ENCODE assay signal across 25 cellular contexts in the genomic region with DNA sequence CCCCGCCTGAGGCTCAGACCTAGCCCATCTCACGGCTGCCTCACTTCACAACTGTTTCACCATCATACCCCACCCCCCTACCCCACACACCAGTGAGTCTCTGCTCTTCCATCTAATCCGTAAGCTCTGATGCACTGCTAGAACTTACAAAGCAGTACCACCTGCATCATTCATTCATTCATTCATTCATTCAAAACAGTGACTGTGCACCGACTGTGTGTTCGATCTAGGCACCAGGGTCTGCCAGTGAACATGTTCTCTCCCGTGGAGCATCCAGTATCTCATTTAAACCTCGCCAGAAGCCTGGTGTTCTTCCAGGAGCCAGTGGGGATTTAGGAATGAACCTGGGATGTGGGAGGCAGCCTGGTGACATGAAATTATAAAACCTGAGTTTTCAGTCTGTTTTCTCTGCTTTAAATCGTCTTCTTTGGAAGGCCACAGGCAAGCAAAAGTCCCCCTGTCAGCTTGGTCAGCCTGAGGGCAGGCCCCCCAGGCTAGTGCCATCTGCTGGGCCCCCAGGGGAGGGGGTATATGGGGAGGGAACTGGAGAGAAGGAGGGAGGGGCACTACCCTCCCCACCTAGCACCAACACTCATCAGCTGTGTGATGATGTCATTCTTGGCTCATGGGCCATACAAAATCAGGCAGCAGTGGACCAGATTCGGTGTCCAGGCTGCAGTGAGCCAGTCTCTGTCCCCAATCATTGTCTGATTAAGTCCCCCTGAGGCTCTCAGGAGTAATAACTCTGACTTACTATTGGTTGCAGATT. TPM values are rescaled to one million over a fixed set of nuclear protein-coding genes. Genes with fewer than 3 reads are reported as not detected.
DNase-seq lines count a peak whose midpoint lies in the region; ATAC-seq, FAIRE-seq and TF ChIP-seq lines count a peak whose summit lies in the region.
"Had no signal": no experiment of that assay in that cellular context is flagged by ENCODE, and none has a peak within 500 bp of the region (broad histone marks: within the 10 kb centered on the region; RNA-seq: fewer than 3 reads in every experiment).

No MANE protein-coding gene starts in this region.

- POLR2A ChIA-PET in K562 (lab: Yijun Ruan, JAX) (interaction anchor here (1.5 kb wide), 1 partner anchor 14 kb away, joined by 3 read pairs; no protein-coding TSS in a partner anchor), HepG2 (lab: Yijun Ruan, JAX) (no interaction called here)

- no peak overlapping the region for H3K4me3 ChIP-seq in GM23338
- no peak overlapping the region for H3K4me3 ChIP-seq in K562
- no peak overlapping the region for H3K4me3 ChIP-seq in HepG2 (replicated peaks in 1 of 3; ENCODE audit: insufficient read depth in 1 of 3, low read depth in 2 of 3, low read length in 3 of 3)
- H3K4me3 ChIP-seq in thyroid gland (replicated peaks in 1 of 3) = no peak overlapping the region

- 3% methylated on average over 6 of the region's 9 CpGs for WGBS in K562 (ENCODE audit: insufficient coverage, low coverage, missing lambda C conversion rate)
- WGBS in HepG2 (ENCODE audit: low lambda C conversion rate) = 75% methylated on average over 9 of the region's 9 CpGs
- WGBS in thyroid gland, 2 donors = 78 to 86% methylated on average over 9 of the region's 9 CpGs

- CTCF ChIA-PET in K562 (lab: Yijun Ruan, JAX; ENCODE audit: low intra/inter-chr PET ratio) = no interaction called here
- CTCF ChIA-PET in HepG2 (lab: Yijun Ruan, JAX; ENCODE audit: low intra/inter-chr PET ratio, low total read pairs) = no interaction called here

- H3K36me3 ChIP-seq in GM23338 (ENCODE audit: insufficient read depth) (no peaks in the 10 kb centered on the region), K562 (ENCODE audit: control insufficient read depth, insufficient read depth, low read length) (no peaks in the 10 kb centered on the region), HepG2 (replicated peaks in 1 of 2; ENCODE audit: control insufficient read depth in 1 of 2, insufficient read depth in 2 of 2, low read length in 2 of 2) (no peaks in the 10 kb centered on the region), thyroid gland (no peaks in the 10 kb centered on the region)

- H2AFZ ChIP-seq in GM23338 (no peak overlapping the region), K562 (ENCODE audit: low read depth, low read length) (no peak overlapping the region), HepG2 (ENCODE audit: low read length) (no peak overlapping the region)

- H3K9me2 ChIP-seq in GM23338 (ENCODE audit: insufficient read depth) = no peaks in the 10 kb centered on the region

- H3K36me3 Mint-ChIP-seq in GM23338 (ENCODE audit: low read depth) = no peaks in the 10 kb centered on the region
- H3K36me3 Mint-ChIP-seq: CD4-positive, CD25-positive, alpha-beta regulatory T cell had no signal

- no peak for FAIRE-seq in K562 (lab: Jason Lieb, UNC)
- no peak for FAIRE-seq in HepG2 (lab: Jason Lieb, UNC)
- FAIRE-seq: GM12891 had no signal

- TF ChIP-seq EP300 in K562 (IDR thresholded peaks at IDR 0.05; ENCODE audit: low read length) = no peak
- no peak for TF ChIP-seq EP300 in HepG2 (IDR thresholded peaks at IDR 0.05; ENCODE audit: low read depth in 2 of 2, low read length in 2 of 2)
- TF ChIP-seq EP300 in HepG2 (CRISPR knock-in tag; IDR thresholded peaks at IDR 0.05; ENCODE audit: borderline replicate concordance) = no peak

- H3K27me3 Mint-ChIP-seq in GM23338 (ENCODE audit: insufficient read depth, low read depth, poor library complexity) = peaks cover 8% of the 10 kb centered on the region
- H3K27me3 Mint-ChIP-seq: CD4-positive, CD25-positive, alpha-beta regulatory T cell had no signal

- H3F3A ChIP-seq in GM23338 (replicated peaks; ENCODE audit: low read depth) = no peaks in the 10 kb centered on the region

- TF ChIP-seq CTCF in GM23338 (conservative IDR thresholded peaks at IDR 0.05; ENCODE audit: low read depth in 2 of 2) (no peak), K562 (IDR thresholded peaks at IDR 0.05 in 2 of 3, conservative IDR thresholded peaks at IDR 0.05 in 1 of 3; ENCODE audit: insufficient read depth in 2 of 3, low read depth in 1 of 3, low read length in 3 of 3) (no peak), HepG2 (CRISPR knock-in tag; IDR thresholded peaks at IDR 0.05) (no peak), GM20000 (IDR thresholded peaks at IDR 0.05; ENCODE audit: extremely low read depth, missing control alignments) (no peak), thyroid gland (IDR thresholded peaks at IDR 0.05) (no peak)

- H3K27ac ChIP-seq in GM23338 (ENCODE audit: low read depth) (no peak overlapping the region), K562 (ENCODE audit: extremely low read depth, low read depth, low read length) (no peak overlapping the region), HepG2 (ENCODE audit: extremely low read length, insufficient read depth, low read length) (no peak overlapping the region), thyroid gland (no peak overlapping the region)

- DNase-seq in GM23338 (ENCODE audit: low spot score) (no peak), NCI-H69 (lab: John Stamatoyannopoulos, UW) (peak; percentile 23), K562 (ENCODE audit: extremely low read depth in 1 of 4, low spot score in 3 of 4) (no peak), HepG2 (ENCODE audit: low spot score) (no peak), NCI-H1048 (lab: John Stamatoyannopoulos, UW) (no peak), GM20000 (ENCODE audit: low spot score) (no peak), thyroid gland (no peak), NCI-H2081 (lab: John Stamatoyannopoulos, UW) (no peak)
- DNase-seq: CD4-positive, CD25-positive, alpha-beta regulatory T cell; DND-41; H7; HFFc6; MM.1S; NCI-H1092; NCI-H1436; NCI-H1930; NCI-H226; NCI-H510A treated with DMSO at 0.1 percent for 48 hours; NCI-H82; Right ventricle myocardium superior had no signal

- no peak for TF ChIP-seq RAD21 in K562 (CRISPR knock-in tag; conservative IDR thresholded peaks at IDR 0.05 in 1 of 2, IDR thresholded peaks at IDR 0.05 in 1 of 2)
- TF ChIP-seq RAD21 in HepG2 (CRISPR knock-in tag; IDR thresholded peaks at IDR 0.05) = no peak

- no peaks in the 10 kb centered on the region; the same call in 2 of the 3 replicates for H3K9me3 Mint-ChIP-seq in GM23338
- H3K9me3 Mint-ChIP-seq: CD4-positive, CD25-positive, alpha-beta regulatory T cell; HFFc6 had no signal

- no peak overlapping the region for H3K27ac Mint-ChIP-seq in GM23338
- H3K27ac Mint-ChIP-seq: HFFc6 had no signal

- H3K4me1 ChIP-seq in GM23338 (ENCODE audit: insufficient read depth) (no peaks in the 10 kb centered on the region; the same call in 1 of the 2 replicates), K562 (replicated peaks in 1 of 2; ENCODE audit: control insufficient read depth in 2 of 2, insufficient read depth in 2 of 2, low read length in 2 of 2) (no peaks in the 10 kb centered on the region; a peak in 1 of 5 replicates), HepG2 (ENCODE audit: insufficient read depth, low read length) (peaks cover 12% of the 10 kb centered on the region), thyroid gland (no peaks in the 10 kb centered on the region)

- H4K20me1 ChIP-seq in GM23338 (replicated peaks; ENCODE audit: insufficient read depth) = no peaks in the 10 kb centered on the region
- no peaks in the 10 kb centered on the region for H4K20me1 ChIP-seq in K562 (replicated peaks; ENCODE audit: control insufficient read depth, insufficient read depth, low read length)
- H4K20me1 ChIP-seq in HepG2 (ENCODE audit: insufficient read depth, low read length) = no peaks in the 10 kb centered on the region

- H3K4me1 Mint-ChIP-seq in GM23338 = peaks cover 8% of the 10 kb centered on the region

- no peak overlapping the region for H3K4me3 Mint-ChIP-seq in GM23338
- H3K4me3 Mint-ChIP-seq: CD4-positive, CD25-positive, alpha-beta regulatory T cell; HFFc6 had no signal

- in situ Hi-C loops in K562 (cut with MboI) (no loop called here), HepG2 (cut with HindIII; ENCODE audit: extremely low pct_ligation_motif_present, low pct_unique_long_range_greater_than_20kb) (no loop called here)

- ATAC-seq in GM23338 (peak; percentile 17; the same call in 1 of the 3 replicates), K562 (no peak), HepG2 (no peak)

- BruUV-seq in K562 (replicated peaks; lab: Mats Ljungman, UMichigan) (no TSS peak), HepG2 (replicated peaks; lab: Mats Ljungman, UMichigan) (no TSS peak)

- H3K27me3 ChIP-seq in GM23338 (ENCODE audit: insufficient read depth) = no peaks in the 10 kb centered on the region
- H3K27me3 ChIP-seq in K562 (ENCODE audit: control insufficient read depth in 2 of 2, insufficient read depth in 2 of 2, low read length in 2 of 2) = peaks cover 7 to 22% of the 10 kb centered on the region in 2 experiments; a peak in 3 of 5 replicates
- H3K27me3 ChIP-seq in HepG2 (ENCODE audit: control insufficient read depth in 1 of 2, insufficient read depth in 2 of 2, low read length in 2 of 2) = no peaks in the 10 kb centered on the region
- no peaks in the 10 kb centered on the region for H3K27me3 ChIP-seq in thyroid gland

- H3K9ac ChIP-seq in K562 (ENCODE audit: insufficient read depth in 1 of 2, low read depth in 2 of 2, low read length in 2 of 2) = no peak overlapping the region
- no peak overlapping the region for H3K9ac ChIP-seq in HepG2 (ENCODE audit: insufficient read depth, low read depth, low read length)

- H3K4me2 ChIP-seq in GM23338 (no peak overlapping the region), K562 (ENCODE audit: insufficient read depth, low read length) (no peak overlapping the region), HepG2 (ENCODE audit: low read depth, low read length) (no peak overlapping the region)

- intact Hi-C loops in K562 (cut with micrococcal nuclease) (no loop called here), HepG2 (cut with micrococcal nuclease; ENCODE audit: unreplicated experiment) (no loop called here), thyroid gland (cut with DNase I) (no loop called here)

- H3K79me2 ChIP-seq in GM23338 (replicated peaks; ENCODE audit: insufficient read depth) (no peaks in the 10 kb centered on the region), K562 (ENCODE audit: control insufficient read depth, insufficient read depth, low read length) (no peaks in the 10 kb centered on the region), HepG2 (ENCODE audit: insufficient read depth, low read length) (no peaks in the 10 kb centered on the region)

- H3K9me3 ChIP-seq in K562 (replicated peaks; ENCODE audit: control insufficient read depth, insufficient read depth, low read depth, low read length) (no peaks in the 10 kb centered on the region), HepG2 (ENCODE audit: low read length) (no peaks in the 10 kb centered on the region), thyroid gland (no peaks in the 10 kb centered on the region)

- TF ChIP-seq POLR2A in K562 (conservative IDR thresholded peaks at IDR 0.05) (no peak), HepG2 (IDR thresholded peaks at IDR 0.05; ENCODE audit: insufficient read depth in 1 of 2, low read depth in 2 of 2, low read length in 2 of 2) (no peak), thyroid gland (IDR thresholded peaks at IDR 0.05) (no peak)

- H3K9me1 ChIP-seq in K562 (ENCODE audit: control insufficient read depth, insufficient read depth, low read length) = no peaks in the 10 kb centered on the region

RNA-seq across cellular contexts. Expression of a gene that starts 18.4 kb away (rescaled TPM):
- not detected in 2 replicates for total RNA-seq in GM23338 (2014; rRNA removed; shearing (Covaris generic))
- polyA plus RNA-seq in GM23338 (2016; fragmentation: Nextera tagmentation; extraction: Ambion mirVana) (0.07 and 0.13 TPM in 2 replicates), K562 (2011; rRNA removed) (0.03 TPM in 1 of 2 replicates, not detected in the other), K562 (2014; fragmentation: Illumina TruSeq; extraction: Trizol) (not detected in 2 replicates), K562 (2014; fragmentation: Nextera tagmentation; extraction: Ambion mirVana) (not detected), K562 (2014; rRNA removed) (not detected in 2 replicates), HepG2 (2011; rRNA removed) (4.8 and 8.5 TPM in 2 replicates)
- total RNA-seq in K562 (2011; cell fraction: chromatin; rRNA removed; ENCODE audit: low replicate concordance) = not detected in 2 replicates
- total RNA-seq in K562 (2011; cell fraction: nucleolus; rRNA removed) = not detected in 2 replicates
- not detected in 2 replicates for total RNA-seq in K562 (2011; cell fraction: nucleoplasm; rRNA removed)
- total RNA-seq in K562 (2014; rRNA removed) (not detected in 2 replicates), K562 (2014; rRNA removed; fragmentation: Illumina TruSeq; extraction: Trizol) (not detected in 2 replicates), K562 (2015; rRNA removed; fragmentation: Illumina TruSeq; extraction: Trizol) (not detected in 2 replicates), K562 (2021) (not detected in 2 replicates), HepG2 (2016; rRNA removed; fragmentation: Illumina TruSeq; extraction: Trizol) (1.5 and 4.2 TPM in 2 replicates), thyroid gland (under 1 TPM in 1 of 4 donors, not detected in 3; 0.50 TPM)
- not detected in 2 replicates for polyA plus RNA-seq in K562 (2011; cell fraction: cytosol; rRNA removed)
- polyA plus RNA-seq in K562 (2011; cell fraction: nucleus; rRNA removed) = not detected in 2 replicates
- not detected in 2 replicates for polyA plus RNA-seq in K562 (2012)
- polyA minus RNA-seq in K562 (2011; rRNA and poly(A)+ RNA removed) = not detected in 2 replicates
- not detected in 2 replicates for polyA minus RNA-seq in K562 (2011; cell fraction: cytosol; rRNA and poly(A)+ RNA removed)
- not detected in 2 replicates for polyA minus RNA-seq in K562 (2011; cell fraction: nucleus; rRNA and poly(A)+ RNA removed)
- 1.1 and 1.5 TPM in 2 replicates for total RNA-seq in HepG2 (2016; cell fraction: cytosol; rRNA removed; fragmentation: Illumina TruSeq; extraction: Trizol; ENCODE audit: low read depth)
- total RNA-seq in HepG2 (2016; cell fraction: insoluble cytoplasmic fraction; rRNA removed; fragmentation: Illumina TruSeq; extraction: Trizol) = 1.5 and 5.2 TPM in 2 replicates
- total RNA-seq in HepG2 (2016; cell fraction: membrane; rRNA removed; fragmentation: Illumina TruSeq; extraction: Trizol) = 1.7 and 2.7 TPM in 2 replicates
- 5.1 and 6.1 TPM in 2 replicates for total RNA-seq in HepG2 (2016; cell fraction: nucleus; rRNA removed; fragmentation: Illumina TruSeq; extraction: Trizol)
- 5.4 and 5.9 TPM in 2 replicates for polyA plus RNA-seq in HepG2 (2011; cell fraction: cytosol; rRNA removed)
- polyA plus RNA-seq in HepG2 (2011; cell fraction: nucleus; rRNA removed) = 16.8 and 19.4 TPM in 2 replicates
- polyA plus RNA-seq in HepG2 (2012) = 4.2 and 6.4 TPM in 2 replicates
- 1.7 TPM in 2 replicates for polyA plus RNA-seq in HepG2 (2016; cell fraction: cytosol; fragmentation: Illumina TruSeq; extraction: Trizol; ENCODE audit: low read depth)
- polyA plus RNA-seq in HepG2 (2016; cell fraction: insoluble cytoplasmic fraction; fragmentation: Illumina TruSeq; extraction: Trizol; ENCODE audit: low read depth) = 2.3 and 2.6 TPM in 2 replicates
- polyA plus RNA-seq in HepG2 (2016; cell fraction: membrane; fragmentation: Illumina TruSeq; extraction: Trizol; ENCODE audit: low read depth) = 2.4 and 3.1 TPM in 2 replicates
- 10.0 and 11.5 TPM in 2 replicates for polyA plus RNA-seq in HepG2 (2016; cell fraction: nucleus; fragmentation: Illumina TruSeq; extraction: Trizol; ENCODE audit: insufficient read depth, low read depth)
- 6.6 TPM in 1 of 2 replicates, not detected in the other for polyA minus RNA-seq in HepG2 (2011; rRNA and poly(A)+ RNA removed; ENCODE audit: low replicate concordance)
- polyA minus RNA-seq in HepG2 (2011; cell fraction: cytosol; rRNA and poly(A)+ RNA removed) = 1.1 and 1.9 TPM in 2 replicates
- 4.0 and 5.2 TPM in 2 replicates for polyA minus RNA-seq in HepG2 (2011; cell fraction: nucleus; rRNA and poly(A)+ RNA removed)
- total RNA-seq: H7, HFFc6, LHCN-M2, Right ventricle myocardium superior, RPMI7951, SK-MEL-5 had no signal
- polyA plus RNA-seq: BJ had no signal

RNA-seq across cellular contexts. Expression of a gene that starts 39.6 kb away (rescaled TPM):
- 26.9 and 35.0 TPM in 2 replicates for total RNA-seq in GM23338 (2014; rRNA removed; shearing (Covaris generic))
- 21.2 and 25.1 TPM in 2 replicates for polyA plus RNA-seq in GM23338 (2016; fragmentation: Nextera tagmentation; extraction: Ambion mirVana)
- 1.3 and 3.4 TPM in 2 replicates for total RNA-seq in K562 (2011; cell fraction: chromatin; rRNA removed; ENCODE audit: low replicate concordance)
- total RNA-seq in K562 (2011; cell fraction: nucleolus; rRNA removed) = 0.66 and 2.0 TPM in 2 replicates
- 1.2 and 2.7 TPM in 2 replicates for total RNA-seq in K562 (2011; cell fraction: nucleoplasm; rRNA removed)
- 0.41 TPM in 2 replicates for total RNA-seq in K562 (2014; rRNA removed)
- 0.44 TPM in 1 of 2 replicates, not detected in the other for total RNA-seq in K562 (2014; rRNA removed; fragmentation: Illumina TruSeq; extraction: Trizol)
- total RNA-seq in K562 (2015; rRNA removed; fragmentation: Illumina TruSeq; extraction: Trizol) = 0.22 TPM in 1 of 2 replicates, not detected in the other
- 0.49 and 0.67 TPM in 2 replicates for total RNA-seq in K562 (2021)
- 0.64 and 1.1 TPM in 2 replicates for polyA plus RNA-seq in K562 (2011; rRNA removed)
- 0.82 and 1.1 TPM in 2 replicates for polyA plus RNA-seq in K562 (2011; cell fraction: cytosol; rRNA removed)
- 2.6 and 3.6 TPM in 2 replicates for polyA plus RNA-seq in K562 (2011; cell fraction: nucleus; rRNA removed)
- polyA plus RNA-seq in K562 (2012) = 0.34 and 0.82 TPM in 2 replicates
- polyA plus RNA-seq in K562 (2014; fragmentation: Illumina TruSeq; extraction: Trizol) = 0.21 and 0.51 TPM in 2 replicates
- not detected for polyA plus RNA-seq in K562 (2014; fragmentation: Nextera tagmentation; extraction: Ambion mirVana)
- 0.70 and 0.90 TPM in 2 replicates for polyA plus RNA-seq in K562 (2014; rRNA removed)
- 0.39 and 0.70 TPM in 2 replicates for polyA minus RNA-seq in K562 (2011; rRNA and poly(A)+ RNA removed)
- polyA minus RNA-seq in K562 (2011; cell fraction: cytosol; rRNA and poly(A)+ RNA removed) = not detected in 2 replicates
- polyA minus RNA-seq in K562 (2011; cell fraction: nucleus; rRNA and poly(A)+ RNA removed) = 0.40 and 1.2 TPM in 2 replicates
- 4.5 and 5.3 TPM in 2 replicates for total RNA-seq in HepG2 (2016; rRNA removed; fragmentation: Illumina TruSeq; extraction: Trizol)
- total RNA-seq in HepG2 (2016; cell fraction: cytosol; rRNA removed; fragmentation: Illumina TruSeq; extraction: Trizol; ENCODE audit: low read depth) = 2.1 and 2.4 TPM in 2 replicates
- total RNA-seq in HepG2 (2016; cell fraction: insoluble cytoplasmic fraction; rRNA removed; fragmentation: Illumina TruSeq; extraction: Trizol) = 3.3 and 4.9 TPM in 2 replicates
- 3.7 and 3.8 TPM in 2 replicates for total RNA-seq in HepG2 (2016; cell fraction: membrane; rRNA removed; fragmentation: Illumina TruSeq; extraction: Trizol)
- 2.9 and 4.4 TPM in 2 replicates for total RNA-seq in HepG2 (2016; cell fraction: nucleus; rRNA removed; fragmentation: Illumina TruSeq; extraction: Trizol)
- 11.7 and 17.4 TPM in 2 replicates for polyA plus RNA-seq in HepG2 (2011; rRNA removed)
- polyA plus RNA-seq in HepG2 (2011; cell fraction: cytosol; rRNA removed) = 11.0 and 11.5 TPM in 2 replicates
- 52.2 and 53.1 TPM in 2 replicates for polyA plus RNA-seq in HepG2 (2011; cell fraction: nucleus; rRNA removed)
- polyA plus RNA-seq in HepG2 (2012) = 5.3 and 11.6 TPM in 2 replicates
- polyA plus RNA-seq in HepG2 (2016; cell fraction: cytosol; fragmentation: Illumina TruSeq; extraction: Trizol; ENCODE audit: low read depth) = 2.5 and 3.1 TPM in 2 replicates
- 4.6 and 5.0 TPM in 2 replicates for polyA plus RNA-seq in HepG2 (2016; cell fraction: insoluble cytoplasmic fraction; fragmentation: Illumina TruSeq; extraction: Trizol; ENCODE audit: low read depth)
- polyA plus RNA-seq in HepG2 (2016; cell fraction: membrane; fragmentation: Illumina TruSeq; extraction: Trizol; ENCODE audit: low read depth) = 2.8 and 4.0 TPM in 2 replicates
- 5.0 and 5.9 TPM in 2 replicates for polyA plus RNA-seq in HepG2 (2016; cell fraction: nucleus; fragmentation: Illumina TruSeq; extraction: Trizol; ENCODE audit: insufficient read depth, low read depth)
- 0.28 and 24.0 TPM in 2 replicates for polyA minus RNA-seq in HepG2 (2011; rRNA and poly(A)+ RNA removed; ENCODE audit: low replicate concordance)
- polyA minus RNA-seq in HepG2 (2011; cell fraction: cytosol; rRNA and poly(A)+ RNA removed) = 4.6 and 5.1 TPM in 2 replicates
- 6.8 and 7.3 TPM in 2 replicates for polyA minus RNA-seq in HepG2 (2011; cell fraction: nucleus; rRNA and poly(A)+ RNA removed)
- total RNA-seq in thyroid gland = 10 to 100 TPM in 2 of 4 donors, 1 to 10 TPM in 2; 6.1 to 18.9 (median 12.6) TPM

RNA-seq across cellular contexts. Expression of a gene that starts 58.6 kb away (rescaled TPM):
- 1.0 and 4.8 TPM in 2 replicates for total RNA-seq in GM23338 (2014; rRNA removed; shearing (Covaris generic))
- 0.36 and 0.90 TPM in 2 replicates for polyA plus RNA-seq in GM23338 (2016; fragmentation: Nextera tagmentation; extraction: Ambion mirVana)
- total RNA-seq in K562 (2011; cell fraction: chromatin; rRNA removed; ENCODE audit: low replicate concordance) = 0.09 and 0.74 TPM in 2 replicates
- 0.33 and 0.39 TPM in 2 replicates for total RNA-seq in K562 (2011; cell fraction: nucleolus; rRNA removed)
- total RNA-seq in K562 (2011; cell fraction: nucleoplasm; rRNA removed) = 0.29 and 1.6 TPM in 2 replicates
- 0.45 TPM in 1 of 2 replicates, not detected in the other for total RNA-seq in K562 (2014; rRNA removed)
- total RNA-seq in K562 (2014; rRNA removed; fragmentation: Illumina TruSeq; extraction: Trizol) = 0.10 and 0.11 TPM in 2 replicates
- 0.07 and 0.23 TPM in 2 replicates for total RNA-seq in K562 (2015; rRNA removed; fragmentation: Illumina TruSeq; extraction: Trizol)
- total RNA-seq in K562 (2021) = 0.75 and 0.78 TPM in 2 replicates
- polyA plus RNA-seq in K562 (2011; rRNA removed) = 0.22 and 0.24 TPM in 2 replicates
- polyA plus RNA-seq in K562 (2011; cell fraction: cytosol; rRNA removed) = 0.07 and 0.19 TPM in 2 replicates
- polyA plus RNA-seq in K562 (2011; cell fraction: nucleus; rRNA removed) = 0.41 TPM in 1 of 2 replicates, not detected in the other
- 1.1 and 9.5 TPM in 2 replicates for polyA plus RNA-seq in K562 (2012)
- 0.54 and 0.66 TPM in 2 replicates for polyA plus RNA-seq in K562 (2014; fragmentation: Illumina TruSeq; extraction: Trizol)
- under 1 TPM; 0.03 TPM for polyA plus RNA-seq in K562 (2014; fragmentation: Nextera tagmentation; extraction: Ambion mirVana)
- 0.28 and 0.54 TPM in 2 replicates for polyA plus RNA-seq in K562 (2014; rRNA removed)
- 0.03 and 0.04 TPM in 2 replicates for polyA minus RNA-seq in K562 (2011; rRNA and poly(A)+ RNA removed)
- polyA minus RNA-seq in K562 (2011; cell fraction: cytosol; rRNA and poly(A)+ RNA removed) = not detected in 2 replicates
- polyA minus RNA-seq in K562 (2011; cell fraction: nucleus; rRNA and poly(A)+ RNA removed) = 0.13 TPM in 1 of 2 replicates, not detected in the other
- total RNA-seq in HepG2 (2016; rRNA removed; fragmentation: Illumina TruSeq; extraction: Trizol) = not detected in 2 replicates
- total RNA-seq in HepG2 (2016; cell fraction: cytosol; rRNA removed; fragmentation: Illumina TruSeq; extraction: Trizol; ENCODE audit: low read depth) = not detected in 2 replicates
- total RNA-seq in HepG2 (2016; cell fraction: insoluble cytoplasmic fraction; rRNA removed; fragmentation: Illumina TruSeq; extraction: Trizol) = not detected in 2 replicates
- total RNA-seq in HepG2 (2016; cell fraction: membrane; rRNA removed; fragmentation: Illumina TruSeq; extraction: Trizol) = not detected in 2 replicates
- not detected in 2 replicates for total RNA-seq in HepG2 (2016; cell fraction: nucleus; rRNA removed; fragmentation: Illumina TruSeq; extraction: Trizol)
- 0.05 TPM in 1 of 2 replicates, not detected in the other for polyA plus RNA-seq in HepG2 (2011; rRNA removed)
- 0.10 TPM in 1 of 2 replicates, not detected in the other for polyA plus RNA-seq in HepG2 (2011; cell fraction: cytosol; rRNA removed)
- 0.09 TPM in 1 of 2 replicates, not detected in the other for polyA plus RNA-seq in HepG2 (2011; cell fraction: nucleus; rRNA removed)
- 0.03 TPM in 1 of 2 replicates, not detected in the other for polyA plus RNA-seq in HepG2 (2012)
- not detected in 2 replicates for polyA plus RNA-seq in HepG2 (2016; cell fraction: cytosol; fragmentation: Illumina TruSeq; extraction: Trizol; ENCODE audit: low read depth)
- polyA plus RNA-seq in HepG2 (2016; cell fraction: insoluble cytoplasmic fraction; fragmentation: Illumina TruSeq; extraction: Trizol; ENCODE audit: low read depth) = not detected in 2 replicates
- not detected in 2 replicates for polyA plus RNA-seq in HepG2 (2016; cell fraction: membrane; fragmentation: Illumina TruSeq; extraction: Trizol; ENCODE audit: low read depth)
- not detected in 2 replicates for polyA plus RNA-seq in HepG2 (2016; cell fraction: nucleus; fragmentation: Illumina TruSeq; extraction: Trizol; ENCODE audit: insufficient read depth, low read depth)
- 0.06 TPM in 1 of 2 replicates, not detected in the other for polyA minus RNA-seq in HepG2 (2011; rRNA and poly(A)+ RNA removed; ENCODE audit: low replicate concordance)
- not detected in 2 replicates for polyA minus RNA-seq in HepG2 (2011; cell fraction: cytosol; rRNA and poly(A)+ RNA removed)
- polyA minus RNA-seq in HepG2 (2011; cell fraction: nucleus; rRNA and poly(A)+ RNA removed) = not detected in 2 replicates
- total RNA-seq in thyroid gland = 1 to 10 TPM in 1 of 4 donors, under 1 TPM in 3; 0.11 to 1.7 (median 0.73) TPM
- total RNA-seq: HFFc6, LHCN-M2, RPMI7951, SK-MEL-5 had no signal
